8 cellular contexts compared by ENCODE assay signal in the genomic region with DNA sequence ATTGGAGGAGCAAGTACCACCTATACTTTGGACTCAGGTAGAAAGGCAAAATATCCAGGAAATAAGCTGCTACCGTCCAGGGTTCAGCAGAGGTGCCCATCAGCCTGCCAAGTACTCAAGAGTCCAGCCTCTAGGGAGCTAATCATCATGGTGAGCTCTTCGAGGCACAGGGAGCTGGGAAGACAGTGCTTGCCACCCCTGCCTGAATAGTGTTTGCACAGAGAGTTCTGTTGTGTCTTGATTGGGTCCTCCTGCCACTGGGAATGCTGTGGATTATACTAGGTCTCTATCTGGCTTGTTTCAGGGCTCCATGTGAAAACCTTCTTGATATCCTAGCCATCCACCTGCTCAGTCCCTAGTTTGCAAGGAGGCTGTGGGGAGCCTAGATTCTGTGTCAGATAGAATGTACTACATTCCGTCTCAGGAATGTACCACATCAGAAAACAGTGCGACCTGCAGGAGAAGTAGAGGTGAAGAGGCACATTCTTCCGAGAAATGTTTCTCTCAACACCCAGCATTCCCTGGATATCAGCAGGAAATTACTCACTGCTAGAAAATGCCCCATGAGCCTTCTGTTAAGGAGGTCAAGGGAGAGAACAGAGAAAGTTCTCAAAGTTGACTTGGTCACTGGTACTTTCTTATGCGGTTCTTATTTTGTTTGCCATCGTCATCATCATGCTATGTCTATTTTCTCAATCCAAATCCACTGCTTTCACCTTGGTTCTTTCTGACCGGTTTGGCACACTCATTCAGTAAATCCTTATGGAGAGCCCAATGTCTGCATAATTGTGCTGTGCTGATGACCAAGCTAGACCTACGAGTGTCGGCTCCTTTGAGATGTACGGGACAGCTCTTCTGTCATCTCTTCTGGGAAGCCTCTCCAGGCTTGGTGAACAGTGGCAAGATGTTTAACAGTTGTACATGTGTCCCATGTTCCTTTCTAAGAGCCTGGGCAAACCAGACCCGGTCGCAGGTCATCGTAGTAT. TPM values are rescaled to one million over a fixed set of nuclear protein-coding genes. Genes with fewer than 3 reads are reported as not detected.
A peak's percentile ranks its signal among the peaks of the same experiment; 100 is the strongest.
DNase-seq lines count a peak whose midpoint lies in the region; ATAC-seq and TF ChIP-seq lines count a peak whose summit lies in the region.

No MANE protein-coding gene starts in this region.

- TF ChIP-seq EP300 in gastroesophageal sphincter (IDR thresholded peaks at IDR 0.05), result no peak

- H3K36me3 ChIP-seq in RWPE2 (ENCODE audit: low read depth), result peaks cover 55% of the 10 kb centered on the region
- no peaks in the 10 kb centered on the region for H3K36me3 ChIP-seq in gastroesophageal sphincter

- H3K27ac ChIP-seq in RWPE2 (ENCODE audit: poor library complexity, severe bottlenecking) (peak overlapping the region; percentile 76), gastroesophageal sphincter (peak overlapping the region in 3 of 4 donors; percentile 54 to 77 (median 64))

- H3K4me1 Mint-ChIP-seq in stimulated activated effector memory CD8-positive, alpha-beta T cell treated with anti-CD3 and anti-CD28 coated beads, Interleukin-12 subunit alpha, Interleukin-12 subunit beta, amount 100 ng/mL, for 72 hours, result peaks cover 78% of the 10 kb centered on the region

- no peaks in the 10 kb centered on the region for H3K27me3 ChIP-seq in RWPE2 (ENCODE audit: insufficient read depth, poor library complexity, severe bottlenecking)
- H3K27me3 ChIP-seq in gastroesophageal sphincter, result no peaks in the 10 kb centered on the region

- H3K4me3 ChIP-seq in RWPE2 (ENCODE audit: severe bottlenecking) (no peak overlapping the region), gastroesophageal sphincter (no peak overlapping the region)

- TF ChIP-seq POLR2A in gastroesophageal sphincter (IDR thresholded peaks at IDR 0.05), result no peak

- peak overlapping the region; percentile 73 for H3K27ac Mint-ChIP-seq in stimulated activated effector memory CD8-positive, alpha-beta T cell treated with anti-CD3 and anti-CD28 coated beads, Interleukin-12 subunit alpha, Interleukin-12 subunit beta, amount 100 ng/mL, for 72 hours

- peak overlapping the region; percentile 14 for H3K4me3 Mint-ChIP-seq in stimulated activated effector memory CD8-positive, alpha-beta T cell treated with anti-CD3 and anti-CD28 coated beads, Interleukin-12 subunit alpha, Interleukin-12 subunit beta, amount 100 ng/mL, for 72 hours

- peaks cover 75% of the 10 kb centered on the region for H3K36me3 Mint-ChIP-seq in stimulated activated effector memory CD8-positive, alpha-beta T cell treated with anti-CD3 and anti-CD28 coated beads, Interleukin-12 subunit alpha, Interleukin-12 subunit beta, amount 100 ng/mL, for 72 hours

- H3K9me3 Mint-ChIP-seq in stimulated activated effector memory CD8-positive, alpha-beta T cell treated with anti-CD3 and anti-CD28 coated beads, Interleukin-12 subunit alpha, Interleukin-12 subunit beta, amount 100 ng/mL, for 72 hours, result no peaks in the 10 kb centered on the region

- H3K9me3 ChIP-seq in RWPE2 (ENCODE audit: severe bottlenecking), result peaks cover 2% of the 10 kb centered on the region
- H3K9me3 ChIP-seq in gastroesophageal sphincter, result no peaks in the 10 kb centered on the region

- peak; percentile 6 for ATAC-seq in GM19468 (IDR thresholded peaks at IDR 0.05; ENCODE audit: extremely low read depth, unreplicated experiment)
- peak; percentile 93 for ATAC-seq in RWPE2 (ENCODE audit: low read depth)
- ATAC-seq in gastroesophageal sphincter, result peak; percentile 78
- ATAC-seq in stimulated activated effector memory CD8-positive, alpha-beta T cell treated with anti-CD3 and anti-CD28 coated beads, Interleukin-12 subunit alpha, Interleukin-12 subunit beta, amount 100 ng/mL, for 72 hours, result peak; percentile 16

- DNase-seq in RWPE2 (ENCODE audit: low spot score) (no peak), DMS153 (lab: John Stamatoyannopoulos, UW) (no peak), NCI-H510A (lab: John Stamatoyannopoulos, UW) (no peak), activated T-cell treated with anti-CD3 and anti-CD28 coated beads for 4 hours (no peak)
- DNase-seq in stimulated activated effector memory CD8-positive, alpha-beta T cell treated with anti-CD3 and anti-CD28 coated beads, Interleukin-12 subunit alpha, Interleukin-12 subunit beta, amount 100 ng/mL, for 72 hours (ENCODE audit: low spot score in 2 of 2), result no peak
- DNase-seq in activated CD4-positive, alpha-beta T cell treated with anti-CD3 and anti-CD28 coated beads, Interleukin-2, amount 50 U/mL, for 48 hours, result no peak

- TF ChIP-seq CTCF in RWPE2 (IDR thresholded peaks at IDR 0.05; ENCODE audit: poor library complexity, severe bottlenecking) (peak; percentile 44), gastroesophageal sphincter (IDR thresholded peaks at IDR 0.05) (no peak)

- peaks cover 43% of the 10 kb centered on the region for H3K4me1 ChIP-seq in RWPE2 (ENCODE audit: insufficient read depth, poor library complexity, severe bottlenecking)
- H3K4me1 ChIP-seq in gastroesophageal sphincter, result peaks cover 3 to 89% (median 16%) of the 10 kb centered on the region in 3 donors

- 68 to 74% methylated on average over 10 of the region's 14 CpGs for WGBS in gastroesophageal sphincter (ENCODE audit: low coverage in 1 of 2), 2 donors

RNA-seq across cellular contexts. Expression of a gene that starts 30.7 kb away (rescaled TPM):
- total RNA-seq in gastroesophageal sphincter, result 10 to 100 TPM; 27.6 to 43.6 (median 38.4) TPM

Comparison
In these comparisons a context has a peak if more than half of its experiments do, and no peak if none do; other contexts are left out.
1. ATAC-seq: peak in every context shown above with its lines; median percentile 93 in RWPE2; 78 in gastroesophageal sphincter; 16 in stimulated activated effector memory CD8-positive, alpha-beta T cell treated with anti-CD3 and anti-CD28 coated beads, Interleukin-12 subunit alpha, Interleukin-12 subunit beta, amount 100 ng/mL, for 72 hours; 6 in GM19468.